In genomic region chr1:30028939-30029338, GRCh38 we compare ENCODE assay signal across 24 cellular contexts.
DNase-seq lines count a peak whose midpoint lies in the region.
"Had no signal": no experiment of that assay in that cellular context is flagged by ENCODE, and none has a peak within 500 bp of the region (broad histone marks: within the 10 kb centered on the region; RNA-seq: fewer than 3 reads in every experiment).

No MANE protein-coding gene starts in this region.

- peak; percentile 9 for DNase-seq in activated CD8-positive, alpha-beta memory T cell treated with anti-CD3 and anti-CD28 coated beads for 24 hours
- DNase-seq in activated CD8-positive, alpha-beta memory T cell treated with anti-CD3 and anti-CD28 coated beads, Interleukin-2, amount 50 U/mL, for 4 hours = no peak
- peak; percentile 34 for DNase-seq in ecto neural progenitor cell (ENCODE audit: low spot score)
- no peak for DNase-seq in neuronal stem cell (ENCODE audit: low spot score)
- no peak for DNase-seq in DMS79 treated with DMSO at 0.1 percent for 48 hours (lab: John Stamatoyannopoulos, UW)
- no peak for DNase-seq in NCI-H345 (lab: John Stamatoyannopoulos, UW)
- no peak for DNase-seq in dermis blood vessel endothelial cell
- DNase-seq: CD8-positive, alpha-beta T cell; DMS 273 treated with DMSO at 0.1 percent for 48 hours; DMS79; Karpas-422; NCI-H1092; NCI-H1417 treated with DMSO at 0.1 percent for 48 hours; NCI-H1694 treated with DMSO at 0.1 percent for 48 hours; NCI-H2081; NCI-H2227 treated with DMSO at 0.1 percent for 48 hours; NCI-H510A; NCI-H69; SHP77 had no signal

- no peak overlapping the region for H4K91ac ChIP-seq in neuronal stem cell (ENCODE audit: low read depth, low read length, poor library complexity)

- H3K27me3 ChIP-seq in neuronal stem cell (ENCODE audit: control insufficient read depth in 3 of 3, insufficient read depth in 3 of 3, low read depth in 1 of 3, low read length in 3 of 3) = no peaks in the 10 kb centered on the region

- no peak overlapping the region for H3K4me2 ChIP-seq in neuronal stem cell (ENCODE audit: insufficient read depth, low read length, poor library complexity, severe bottlenecking)
- H3K4me2 ChIP-seq: GM23338 had no signal

- no peak overlapping the region for H2AK5ac ChIP-seq in neuronal stem cell (ENCODE audit: low read depth, low read length)

- H2BK120ac ChIP-seq in neuronal stem cell (ENCODE audit: low read depth, low read length) = no peak overlapping the region

- no peak overlapping the region for H2BK15ac ChIP-seq in neuronal stem cell (ENCODE audit: low read length)

- H3K4me3 ChIP-seq in neuronal stem cell (ENCODE audit: low read length in 2 of 2) = no peak overlapping the region
- H3K4me3 ChIP-seq: GM23338, HAP-1 had no signal

- H3K79me1 ChIP-seq in neuronal stem cell (ENCODE audit: low read depth, low read length) = no peaks in the 10 kb centered on the region

- no peak overlapping the region for H3K14ac ChIP-seq in neuronal stem cell (ENCODE audit: low read length)

- H3K9ac ChIP-seq in neuronal stem cell (ENCODE audit: low read depth, low read length, poor library complexity) = no peak overlapping the region

- no peak overlapping the region for H2AFZ ChIP-seq in neuronal stem cell (ENCODE audit: low read length)
- H2AFZ ChIP-seq: GM23338 had no signal

- H3K4me1 ChIP-seq in neuronal stem cell (ENCODE audit: control insufficient read depth in 2 of 2, insufficient read depth in 1 of 2, low read depth in 1 of 2, low read length in 2 of 2) = no peaks in the 10 kb centered on the region
- H3K4me1 ChIP-seq: HAP-1 had no signal

- H2BK5ac ChIP-seq in neuronal stem cell (ENCODE audit: low read length) = no peak overlapping the region

- peaks cover 0 to 2% of the 10 kb centered on the region in 2 donors for H3K9me3 ChIP-seq in neuronal stem cell (replicated peaks in 1 of 2; ENCODE audit: control insufficient read depth in 2 of 2, insufficient read depth in 1 of 2, low read depth in 1 of 2, low read length in 2 of 2)
- H3K9me3 ChIP-seq: HAP-1 had no signal

- no peaks in the 10 kb centered on the region for H3K36me3 ChIP-seq in neuronal stem cell (replicated peaks in 1 of 2; ENCODE audit: control insufficient read depth in 2 of 2, insufficient read depth in 2 of 2, low read length in 2 of 2)
- H3K36me3 ChIP-seq: HAP-1 had no signal

- H3K4ac ChIP-seq in neuronal stem cell (ENCODE audit: low read length) = no peak overlapping the region

- no peak overlapping the region for H3K27ac ChIP-seq in neuronal stem cell (replicated peaks; ENCODE audit: low read length)
- H3K27ac ChIP-seq: 22Rv1, C4-2B, RWPE1 had no signal

- WGBS in neuronal stem cell (ENCODE audit: extremely low coverage in 2 of 2, insufficient read length in 2 of 2, insufficient replicate concordance in 1 of 2), 2 donors = no CpG with 5 or more reads among the region's 3 CpGs

- H3K18ac ChIP-seq in neuronal stem cell (ENCODE audit: low read length) = no peak overlapping the region

- no peak overlapping the region for H3K23ac ChIP-seq in neuronal stem cell (ENCODE audit: low read depth, low read length, poor library complexity)

- H4K8ac ChIP-seq in neuronal stem cell (ENCODE audit: low read depth, low read length) = peak overlapping the region; percentile 66

- no peak overlapping the region for H2BK12ac ChIP-seq in neuronal stem cell (ENCODE audit: low read length)

Comparison
In these comparisons a context has a peak if more than half of its experiments do, and no peak if none do; other contexts are left out.
1. DNase-seq: peak in activated CD8-positive, alpha-beta memory T cell treated with anti-CD3 and anti-CD28 coated beads for 24 hours (single experiment) and ecto neural progenitor cell (single experiment); none in activated CD8-positive, alpha-beta memory T cell treated with anti-CD3 and anti-CD28 coated beads, Interleukin-2, amount 50 U/mL, for 4 hours (single experiment), neuronal stem cell (single experiment), DMS79 treated with DMSO at 0.1 percent for 48 hours (single experiment), NCI-H345 (single experiment) and dermis blood vessel endothelial cell (single experiment).